1 cellular context compared by ENCODE assay signal in the genomic region with DNA sequence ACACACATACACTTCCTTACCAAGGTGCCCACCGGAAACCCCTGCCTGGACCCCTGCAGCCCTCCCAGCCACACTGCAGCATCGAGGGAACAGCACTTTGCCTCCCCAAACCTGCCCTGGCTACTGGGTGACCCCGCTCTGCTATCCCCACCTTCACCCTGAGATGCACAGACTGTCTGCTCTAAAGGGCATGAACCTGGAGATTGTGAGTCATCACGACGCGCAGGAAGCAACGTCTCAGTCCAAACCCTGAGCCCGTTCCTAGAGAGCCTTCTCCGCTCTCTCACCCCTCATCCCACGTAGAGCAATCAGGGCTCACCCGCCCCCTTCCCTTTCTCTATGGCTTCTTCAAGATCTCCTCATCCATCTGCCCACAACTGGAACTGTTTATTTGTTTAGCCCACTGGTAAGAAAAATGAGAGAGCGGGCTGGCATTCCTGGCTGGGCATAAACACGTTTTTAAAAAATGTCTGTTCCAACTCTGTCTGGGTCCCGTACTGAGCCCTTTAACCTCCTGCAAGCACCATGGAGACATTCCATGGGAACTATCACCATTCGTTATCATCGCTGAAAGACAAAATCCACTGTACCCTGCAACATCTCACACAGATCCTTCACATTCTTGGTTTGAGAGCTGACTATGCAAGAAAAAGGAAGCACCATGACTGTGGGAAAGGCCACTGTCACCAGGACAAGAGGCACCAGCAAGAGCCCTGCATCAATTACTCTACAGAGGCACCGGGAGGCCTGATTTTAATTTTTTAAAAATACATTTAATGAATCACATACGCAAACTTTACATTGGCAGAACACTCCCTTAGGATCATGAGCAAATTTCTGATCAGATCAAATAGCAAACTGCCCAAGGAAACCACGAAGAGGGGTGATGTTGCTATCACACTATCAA.
TF ChIP-seq lines count a peak whose summit lies in the region.

No MANE protein-coding gene starts in this region.

TF ChIP-seq in A549, 52 proteins besides CTCF, POLR2A, EP300 and RAD21 (continued from another document):
- TF ChIP-seq, protein P1, sequence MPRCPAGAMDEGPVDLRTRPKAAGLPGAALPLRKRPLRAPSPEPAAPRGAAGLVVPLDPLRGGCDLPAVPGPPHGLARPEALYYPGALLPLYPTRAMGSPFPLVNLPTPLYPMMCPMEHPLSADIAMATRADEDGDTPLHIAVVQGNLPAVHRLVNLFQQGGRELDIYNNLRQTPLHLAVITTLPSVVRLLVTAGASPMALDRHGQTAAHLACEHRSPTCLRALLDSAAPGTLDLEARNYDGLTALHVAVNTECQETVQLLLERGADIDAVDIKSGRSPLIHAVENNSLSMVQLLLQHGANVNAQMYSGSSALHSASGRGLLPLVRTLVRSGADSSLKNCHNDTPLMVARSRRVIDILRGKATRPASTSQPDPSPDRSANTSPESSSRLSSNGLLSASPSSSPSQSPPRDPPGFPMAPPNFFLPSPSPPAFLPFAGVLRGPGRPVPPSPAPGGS (IDR thresholded peaks at IDR 0.05), result 0 out of 3 replicates have a peak, but pooled peaks have one; percentile 24
- TF ChIP-seq SMC3 (IDR thresholded peaks at IDR 0.05) (no peak), SREBF2 (IDR thresholded peaks at IDR 0.05) (no peak), HOXA7 (CRISPR knock-in tag; IDR thresholded peaks at IDR 0.05) (no peak), POLR2AphosphoS2 (conservative IDR thresholded peaks at IDR 0.05; ENCODE audit: low read length) (no peak), JUN (IDR thresholded peaks at IDR 0.05) (peak in 1 of 2 experiments; percentile 63; a peak in 2 of 5 replicates), FOSL2 (IDR thresholded peaks at IDR 0.05) (peak; percentile 41; the same call in 1 of the 2 replicates), FOSL2 (CRISPR knock-in tag; IDR thresholded peaks at IDR 0.05) (peak; percentile 89), GATA3 (IDR thresholded peaks at IDR 0.05; ENCODE audit: borderline replicate concordance) (peak; percentile 50; the same call in 1 of the 2 replicates), NPAS2 (CRISPR knock-in tag; IDR thresholded peaks at IDR 0.05; ENCODE audit: borderline replicate concordance) (no peak), FOSB (CRISPR knock-in tag; IDR thresholded peaks at IDR 0.05) (no peak), KDM5A (IDR thresholded peaks at IDR 0.05) (no peak), ZFP36 (IDR thresholded peaks at IDR 0.05; ENCODE audit: borderline replicate concordance, partially characterized antibody) (no peak), MYC (IDR thresholded peaks at IDR 0.05; ENCODE audit: borderline replicate concordance, low read length) (no peak), FOXS1 (CRISPR knock-in tag; IDR thresholded peaks at IDR 0.05) (no peak)
